In the genomic region with DNA sequence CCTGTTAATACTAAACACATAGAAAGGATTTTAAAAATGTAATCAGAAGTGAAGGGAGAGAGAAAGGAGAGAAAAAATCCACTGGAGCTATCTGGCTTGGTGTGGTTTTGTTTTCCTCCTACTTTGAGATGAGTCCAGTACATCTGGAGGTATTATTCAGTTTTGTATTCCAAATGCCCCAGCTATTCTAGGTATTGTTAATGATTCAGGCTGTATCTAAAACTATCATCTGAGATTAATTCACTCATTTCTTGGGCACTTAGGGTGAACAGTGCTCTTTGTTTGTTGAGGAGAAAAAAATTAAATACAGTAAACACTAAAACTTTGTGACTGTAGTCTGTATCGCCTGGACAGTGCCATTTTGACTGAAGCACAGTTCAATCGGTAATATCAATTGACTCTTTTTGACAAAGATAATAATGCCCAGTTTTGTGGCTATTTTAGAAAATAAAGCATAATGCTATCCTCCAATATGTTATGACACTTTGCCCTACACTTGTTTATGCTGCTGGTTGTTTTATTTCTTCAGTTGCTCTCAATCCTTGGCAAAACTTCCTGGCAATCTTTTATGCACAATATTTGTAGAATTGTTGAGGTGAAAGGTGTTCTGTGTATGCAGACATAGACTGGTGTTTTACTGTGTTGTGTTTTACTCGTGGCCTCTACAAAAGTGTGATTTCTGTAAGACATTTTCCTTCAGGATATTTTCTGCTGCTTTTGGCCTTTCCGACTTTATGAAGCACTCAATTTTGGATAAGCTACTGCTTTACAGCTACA, we compare ENCODE assay signal across 11 cellular contexts. TPM values are rescaled to one million over a fixed set of nuclear protein-coding genes. Genes with fewer than 3 reads are reported as not detected.
A peak's percentile ranks its signal among the peaks of the same experiment; 100 is the strongest.
DNase-seq lines count a peak whose midpoint lies in the region; ATAC-seq, FAIRE-seq and TF ChIP-seq lines count a peak whose summit lies in the region.
"Had no signal": no experiment of that assay in that cellular context is flagged by ENCODE, and none has a peak within 500 bp of the region (broad histone marks: within the 10 kb centered on the region; RNA-seq: fewer than 3 reads in every experiment).

No MANE protein-coding gene starts in this region.

- no peak for TF ChIP-seq POLR2A in GM12891 (IDR thresholded peaks at IDR 0.05; ENCODE audit: low read depth, low read length)

- no peaks in the 10 kb centered on the region for H3K27me3 Mint-ChIP-seq in activated naive CD8-positive, alpha-beta T cell treated with anti-CD3 and anti-CD28 coated beads, Interleukin-2, amount 10 ng/mL, durations not matched to agents 7 days and 5 days

- peaks cover 23% of the 10 kb centered on the region for H3K4me1 Mint-ChIP-seq in activated naive CD8-positive, alpha-beta T cell treated with anti-CD3 and anti-CD28 coated beads, Interleukin-2, amount 10 ng/mL, durations not matched to agents 7 days and 5 days

- no peak overlapping the region for H3K27ac ChIP-seq in lung (ENCODE audit: low read depth in 1 of 2, low read length in 1 of 2)

- peaks cover 12% of the 10 kb centered on the region; the same call in 1 of the 2 replicates for H3K4me1 ChIP-seq in BE2C
- peaks cover 0 to 5% of the 10 kb centered on the region in 2 donors for H3K4me1 ChIP-seq in lung (ENCODE audit: control insufficient read depth in 2 of 2, insufficient read depth in 2 of 2, low read length in 2 of 2)

- no peak for ATAC-seq in activated naive CD8-positive, alpha-beta T cell treated with anti-CD3 and anti-CD28 coated beads, Interleukin-2, amount 10 ng/mL, durations not matched to agents 7 days and 5 days (ENCODE audit: low read depth)
- ATAC-seq in lung (ENCODE audit: insufficient read depth, low FRiP score) (peak; percentile 19), GM21367 (IDR thresholded peaks at IDR 0.05; ENCODE audit: unreplicated experiment) (no peak)

- POLR2A ChIA-PET in activated naive CD8-positive, alpha-beta T cell treated with anti-CD3 and anti-CD28 coated beads, Interleukin-2, amount 10 ng/mL, durations not matched to agents 7 days and 5 days (lab: Charles Lee), result interaction anchor here (1.2 to 1.4 kb wide), 3 partner anchors 10 to 22 kb away, joined by 3 to 7 read pairs (median 6); partner anchors contain the start of gene GLCCI1

- TF ChIP-seq CTCF in BE2C (IDR thresholded peaks at IDR 0.05; ENCODE audit: low read depth, low read length) (no peak), lung (IDR thresholded peaks at IDR 0.05; ENCODE audit: control extremely low read depth, extremely low read depth) (no peak), GM20000 (IDR thresholded peaks at IDR 0.05; ENCODE audit: extremely low read depth, missing control alignments) (no peak)

- peaks cover 1% of the 10 kb centered on the region; the same call in 1 of the 2 replicates for H3K36me3 ChIP-seq in BE2C
- no peaks in the 10 kb centered on the region for H3K36me3 ChIP-seq in lung (ENCODE audit: control insufficient read depth in 2 of 2, insufficient read depth in 2 of 2, low read length in 2 of 2)
- H3K36me3 ChIP-seq: upper lobe of left lung had no signal

- peak overlapping the region; percentile 86 for H3K4me3 Mint-ChIP-seq in activated naive CD8-positive, alpha-beta T cell treated with anti-CD3 and anti-CD28 coated beads, Interleukin-2, amount 10 ng/mL, durations not matched to agents 7 days and 5 days

- FAIRE-seq in GM12891 (lab: Jason Lieb, UNC), result peak; percentile 47
- FAIRE-seq: bronchial epithelial cell had no signal

- H3K9me3 ChIP-seq in BE2C (no peaks in the 10 kb centered on the region), lung (ENCODE audit: control insufficient read depth in 2 of 2, insufficient read depth in 1 of 2, low read length in 1 of 2) (no peaks in the 10 kb centered on the region)

- 0 out of 2 replicates have a peak overlapping the region, but pooled peaks have one; percentile 4 for H3K4me3 ChIP-seq in BE2C (ENCODE audit: low read depth, low read length)
- no peak overlapping the region for H3K4me3 ChIP-seq in lung

- H3K27ac Mint-ChIP-seq in activated naive CD8-positive, alpha-beta T cell treated with anti-CD3 and anti-CD28 coated beads, Interleukin-2, amount 10 ng/mL, durations not matched to agents 7 days and 5 days, result peak overlapping the region; percentile 81

- no peak for DNase-seq in BE2C
- no peak for DNase-seq in GM12891 (ENCODE audit: insufficient read length, low spot score)
- no peak for DNase-seq in activated naive CD8-positive, alpha-beta T cell treated with anti-CD3 and anti-CD28 coated beads, Interleukin-2, amount 10 ng/mL, durations not matched to agents 7 days and 5 days
- DNase-seq in lung (ENCODE audit: low spot score), result no peak
- no peak for DNase-seq in NOMO-1 treated with DMSO at 0.1 percent for 48 hours (lab: John Stamatoyannopoulos, UW; ENCODE audit: unreplicated experiment)
- DNase-seq in activated CD4-positive, CD25-positive, alpha-beta regulatory T cell treated with anti-CD3 and anti-CD28 coated beads, Interleukin-2, amount 50 U/mL, for 72 hours, result no peak
- no peak for DNase-seq in GM20000 (ENCODE audit: low spot score)
- DNase-seq: NCI-H446, upper lobe of left lung had no signal

- WGBS in lung, 2 donors, result 72 to 91% methylated on average over 4 of the region's 4 CpGs

- H3K27me3 ChIP-seq in BE2C, result no peaks in the 10 kb centered on the region
- no peaks in the 10 kb centered on the region for H3K27me3 ChIP-seq in lung (ENCODE audit: control insufficient read depth, insufficient read depth)
- H3K27me3 ChIP-seq: upper lobe of left lung had no signal

- peaks cover 20% of the 10 kb centered on the region for H3K36me3 Mint-ChIP-seq in activated naive CD8-positive, alpha-beta T cell treated with anti-CD3 and anti-CD28 coated beads, Interleukin-2, amount 10 ng/mL, durations not matched to agents 7 days and 5 days

- H3K9me3 Mint-ChIP-seq in activated naive CD8-positive, alpha-beta T cell treated with anti-CD3 and anti-CD28 coated beads, Interleukin-2, amount 10 ng/mL, durations not matched to agents 7 days and 5 days, result peaks cover 17% of the 10 kb centered on the region

TF ChIP-seq in GM12891, 5 proteins besides CTCF, POLR2A, EP300 and RAD21:
- TF ChIP-seq SPI1 (IDR thresholded peaks at IDR 0.05; ENCODE audit: low read depth, low read length) (no peak), POU2F2 (IDR thresholded peaks at IDR 0.05; ENCODE audit: low read depth, low read length) (no peak), PAX5 (IDR thresholded peaks at IDR 0.05; ENCODE audit: insufficient read depth, low read length, severe bottlenecking) (no peak), POLR2AphosphoS5 (IDR thresholded peaks at IDR 0.05; ENCODE audit: low read depth, low read length) (no peak), TAF1 (IDR thresholded peaks at IDR 0.05; ENCODE audit: low read depth, low read length) (no peak)
TF ChIP-seq in GM12891: peak in this region for 0.

RNA-seq across cellular contexts. Expression of gene GLCCI1, which starts 21.6 kb away (rescaled TPM):
- 21.2 TPM for polyA plus RNA-seq in BE2C (2012; ENCODE audit: insufficient read depth, insufficient read length, low read depth)
- polyA plus RNA-seq in GM12891 (2012; ENCODE audit: low read depth, missing spikeins), result 24.1 TPM
- 10 to 100 TPM; 30.0 to 38.1 TPM for total RNA-seq in activated naive CD8-positive, alpha-beta T cell treated with anti-CD3 and anti-CD28 coated beads, Interleukin-2, amount 10 ng/mL, durations not matched to agents 7 days and 5 days
- 10 to 100 TPM; 28.1 to 60.2 TPM for total RNA-seq in lung
- 10 to 100 TPM in 1 of 2 donors, 1 to 10 TPM in 1; 2.5 to 13.9 TPM for polyA plus RNA-seq in lung
